8 cellular contexts compared by ENCODE assay signal in the genomic region with DNA sequence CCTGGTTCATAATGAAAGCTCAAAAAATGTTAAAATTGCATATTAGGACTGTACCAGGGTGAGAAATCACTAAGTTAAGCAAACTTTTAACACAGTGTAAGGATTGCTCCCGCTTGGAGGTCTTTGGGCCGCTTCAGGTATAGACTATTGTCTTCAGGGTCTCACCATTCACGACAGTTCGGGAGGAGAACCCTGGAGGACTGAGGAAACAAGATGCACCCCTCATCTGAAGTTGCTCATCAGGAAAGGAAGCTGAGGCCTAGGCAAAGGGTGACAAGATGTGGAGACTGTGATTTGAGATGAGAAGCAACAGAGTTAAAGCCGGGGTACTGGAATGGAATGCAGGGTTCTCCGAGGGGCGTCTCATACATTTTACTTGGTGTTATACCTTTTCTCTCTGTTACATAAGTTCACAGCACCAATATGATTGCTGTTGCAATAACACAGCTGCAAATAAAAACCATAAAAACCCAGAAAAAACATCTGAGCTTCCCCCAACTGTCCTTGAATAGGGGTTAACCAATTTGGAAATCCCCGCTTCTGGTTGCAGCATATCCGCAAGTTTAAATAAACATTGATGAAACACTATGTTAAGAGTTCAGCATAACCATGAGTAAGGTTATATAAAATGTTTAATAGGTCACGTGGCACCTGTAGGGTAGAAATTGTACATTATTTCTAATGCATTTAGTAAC. TPM values are rescaled to one million over a fixed set of nuclear protein-coding genes. Genes with fewer than 3 reads are reported as not detected.
A peak's percentile ranks its signal among the peaks of the same experiment; 100 is the strongest.
DNase-seq lines count a peak whose midpoint lies in the region; ATAC-seq and TF ChIP-seq lines count a peak whose summit lies in the region.

No MANE protein-coding gene starts in this region.

- H3K36me3 ChIP-seq in liver (ENCODE audit: control insufficient read depth in 4 of 4, insufficient read depth in 3 of 4, low read depth in 1 of 4, low read length in 3 of 4): no peaks in the 10 kb centered on the region

- H3K27me3 ChIP-seq in liver (ENCODE audit: control insufficient read depth in 4 of 4, insufficient read depth in 4 of 4, low read length in 3 of 4): no peaks in the 10 kb centered on the region

- no peak overlapping the region for H3K4me3 ChIP-seq in liver (ENCODE audit: low read depth in 1 of 3, low read length in 3 of 3)

- peaks cover 12 to 41% (median 23%) of the 10 kb centered on the region in 4 donors for H3K4me1 ChIP-seq in liver (ENCODE audit: control insufficient read depth in 4 of 4, insufficient read depth in 4 of 4, low read length in 3 of 4)

- WGBS in liver: 49% methylated on average over 10 of the region's 10 CpGs

- no peak for TF ChIP-seq CTCF in liver (IDR thresholded peaks at IDR 0.05; ENCODE audit: low read depth, low read length, missing input control)

- peak; percentile 65 for DNase-seq in ELR (ENCODE audit: low read depth)
- DNase-seq in SIG-M5 treated with dmso at 0.1 percent for 504 hours (lab: John Stamatoyannopoulos, UW; ENCODE audit: unreplicated experiment): peak; percentile 96
- no peak for DNase-seq in Kasumi-1 (lab: John Stamatoyannopoulos, UW)
- no peak for DNase-seq in NCI-H1105 (lab: John Stamatoyannopoulos, UW)
- no peak for DNase-seq in NCI-H526 treated with DMSO at 0.1 percent for 48 hours (lab: John Stamatoyannopoulos, UW)

- no peaks in the 10 kb centered on the region for H3K9me3 ChIP-seq in liver (ENCODE audit: control insufficient read depth in 4 of 4, low read length in 3 of 4)

- H3K9ac ChIP-seq in liver (ENCODE audit: low read depth in 1 of 2, low read length in 2 of 2): no peak overlapping the region

- peak; percentile 24 to 35 for TF ChIP-seq RAD21 in liver (IDR thresholded peaks at IDR 0.05)

- peak; percentile 29 for ATAC-seq in HG02763 (IDR thresholded peaks at IDR 0.05; ENCODE audit: unreplicated experiment)
- ATAC-seq in GM19328 (IDR thresholded peaks at IDR 0.05; ENCODE audit: unreplicated experiment): no peak

- peak overlapping the region; percentile 67 to 77 for H3K27ac ChIP-seq in liver (ENCODE audit: low read depth in 1 of 2, low read length in 2 of 2)

TF ChIP-seq in liver, 16 proteins besides CTCF, POLR2A, EP300 and RAD21:
- peak; percentile 73 for TF ChIP-seq SP1 (IDR thresholded peaks at IDR 0.05)
- TF ChIP-seq YY1 (IDR thresholded peaks at IDR 0.05): peak; percentile 52
- TF ChIP-seq, protein P1, sequence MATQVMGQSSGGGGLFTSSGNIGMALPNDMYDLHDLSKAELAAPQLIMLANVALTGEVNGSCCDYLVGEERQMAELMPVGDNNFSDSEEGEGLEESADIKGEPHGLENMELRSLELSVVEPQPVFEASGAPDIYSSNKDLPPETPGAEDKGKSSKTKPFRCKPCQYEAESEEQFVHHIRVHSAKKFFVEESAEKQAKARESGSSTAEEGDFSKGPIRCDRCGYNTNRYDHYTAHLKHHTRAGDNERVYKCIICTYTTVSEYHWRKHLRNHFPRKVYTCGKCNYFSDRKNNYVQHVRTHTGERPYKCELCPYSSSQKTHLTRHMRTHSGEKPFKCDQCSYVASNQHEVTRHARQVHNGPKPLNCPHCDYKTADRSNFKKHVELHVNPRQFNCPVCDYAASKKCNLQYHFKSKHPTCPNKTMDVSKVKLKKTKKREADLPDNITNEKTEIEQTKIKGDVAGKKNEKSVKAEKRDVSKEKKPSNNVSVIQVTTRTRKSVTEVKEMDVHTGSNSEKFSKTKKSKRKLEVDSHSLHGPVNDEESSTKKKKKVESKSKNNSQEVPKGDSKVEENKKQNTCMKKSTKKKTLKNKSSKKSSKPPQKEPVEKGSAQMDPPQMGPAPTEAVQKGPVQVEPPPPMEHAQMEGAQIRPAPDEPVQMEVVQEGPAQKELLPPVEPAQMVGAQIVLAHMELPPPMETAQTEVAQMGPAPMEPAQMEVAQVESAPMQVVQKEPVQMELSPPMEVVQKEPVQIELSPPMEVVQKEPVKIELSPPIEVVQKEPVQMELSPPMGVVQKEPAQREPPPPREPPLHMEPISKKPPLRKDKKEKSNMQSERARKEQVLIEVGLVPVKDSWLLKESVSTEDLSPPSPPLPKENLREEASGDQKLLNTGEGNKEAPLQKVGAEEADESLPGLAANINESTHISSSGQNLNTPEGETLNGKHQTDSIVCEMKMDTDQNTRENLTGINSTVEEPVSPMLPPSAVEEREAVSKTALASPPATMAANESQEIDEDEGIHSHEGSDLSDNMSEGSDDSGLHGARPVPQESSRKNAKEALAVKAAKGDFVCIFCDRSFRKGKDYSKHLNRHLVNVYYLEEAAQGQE (IDR thresholded peaks at IDR 0.05): peak; percentile 35
- peak; percentile 47 for TF ChIP-seq FOXA1 (IDR thresholded peaks at IDR 0.05)
- TF ChIP-seq JUND (IDR thresholded peaks at IDR 0.05): peak in 1 of 2 donors; percentile 74
- TF ChIP-seq, protein P2, sequence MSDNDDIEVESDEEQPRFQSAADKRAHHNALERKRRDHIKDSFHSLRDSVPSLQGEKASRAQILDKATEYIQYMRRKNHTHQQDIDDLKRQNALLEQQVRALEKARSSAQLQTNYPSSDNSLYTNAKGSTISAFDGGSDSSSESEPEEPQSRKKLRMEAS (IDR thresholded peaks at IDR 0.05): peak; percentile 74
- TF ChIP-seq, protein P3, sequence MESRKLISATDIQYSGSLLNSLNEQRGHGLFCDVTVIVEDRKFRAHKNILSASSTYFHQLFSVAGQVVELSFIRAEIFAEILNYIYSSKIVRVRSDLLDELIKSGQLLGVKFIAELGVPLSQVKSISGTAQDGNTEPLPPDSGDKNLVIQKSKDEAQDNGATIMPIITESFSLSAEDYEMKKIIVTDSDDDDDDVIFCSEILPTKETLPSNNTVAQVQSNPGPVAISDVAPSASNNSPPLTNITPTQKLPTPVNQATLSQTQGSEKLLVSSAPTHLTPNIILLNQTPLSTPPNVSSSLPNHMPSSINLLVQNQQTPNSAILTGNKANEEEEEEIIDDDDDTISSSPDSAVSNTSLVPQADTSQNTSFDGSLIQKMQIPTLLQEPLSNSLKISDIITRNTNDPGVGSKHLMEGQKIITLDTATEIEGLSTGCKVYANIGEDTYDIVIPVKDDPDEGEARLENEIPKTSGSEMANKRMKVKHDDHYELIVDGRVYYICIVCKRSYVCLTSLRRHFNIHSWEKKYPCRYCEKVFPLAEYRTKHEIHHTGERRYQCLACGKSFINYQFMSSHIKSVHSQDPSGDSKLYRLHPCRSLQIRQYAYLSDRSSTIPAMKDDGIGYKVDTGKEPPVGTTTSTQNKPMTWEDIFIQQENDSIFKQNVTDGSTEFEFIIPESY (IDR thresholded peaks at IDR 0.05): peak; percentile 82
- peak; percentile 62 to 81 for TF ChIP-seq HNF4A (conservative IDR thresholded peaks at IDR 0.05)
- TF ChIP-seq HNF4G (IDR thresholded peaks at IDR 0.05): peak; percentile 21
- TF ChIP-seq NR2F2 (IDR thresholded peaks at IDR 0.05): peak; percentile 47
- peak; percentile 97 for TF ChIP-seq RXRA (IDR thresholded peaks at IDR 0.05)
- peak; percentile 52 to 78 for TF ChIP-seq GABPA (IDR thresholded peaks at IDR 0.05 in 1 of 2, conservative IDR thresholded peaks at IDR 0.05 in 1 of 2)
- TF ChIP-seq EGR1 (IDR thresholded peaks at IDR 0.05; ENCODE audit: low read depth in 2 of 2): peak in 1 of 2 donors; percentile 55
- no peak for TF ChIP-seq TAF1 (conservative IDR thresholded peaks at IDR 0.05)
- TF ChIP-seq, protein P4, sequence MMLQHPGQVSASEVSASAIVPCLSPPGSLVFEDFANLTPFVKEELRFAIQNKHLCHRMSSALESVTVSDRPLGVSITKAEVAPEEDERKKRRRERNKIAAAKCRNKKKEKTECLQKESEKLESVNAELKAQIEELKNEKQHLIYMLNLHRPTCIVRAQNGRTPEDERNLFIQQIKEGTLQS (IDR thresholded peaks at IDR 0.05): peak; percentile 85
- peak; percentile 88 for TF ChIP-seq FOXA2 (IDR thresholded peaks at IDR 0.05)

RNA-seq across cellular contexts. Expression of a gene that starts 40.1 kb away (rescaled TPM):
- under 1 TPM; 0.75 TPM for total RNA-seq in liver
- 1 to 10 TPM in 1 of 2 donors, under 1 TPM in 1; 0.45 to 1.0 TPM for polyA plus RNA-seq in liver

RNA-seq across cellular contexts. Expression of a gene that starts 40.4 kb away (rescaled TPM):
- 1 to 10 TPM; 1.4 to 3.8 TPM for total RNA-seq in liver
- polyA plus RNA-seq in liver: under 1 TPM; 0.18 to 0.58 TPM

Comparison
In these comparisons a context has a peak if more than half of its experiments do, and no peak if none do; other contexts are left out.
1. DNase-seq: peak in ELR (single experiment) and SIG-M5 treated with dmso at 0.1 percent for 504 hours (single experiment); none in Kasumi-1 (0 of 2), NCI-H1105 (single experiment) and NCI-H526 treated with DMSO at 0.1 percent for 48 hours (single experiment).